In genomic region chr4:87911252-87911774, GRCh38 we compare ENCODE assay signal across 12 cellular contexts.
DNase-seq lines count a peak whose midpoint lies in the region; ATAC-seq and TF ChIP-seq lines count a peak whose summit lies in the region.
"Had no signal": no experiment of that assay in that cellular context is flagged by ENCODE, and none has a peak within 500 bp of the region (broad histone marks: within the 10 kb centered on the region; RNA-seq: fewer than 3 reads in every experiment).

No MANE protein-coding gene starts in this region.

- no peak overlapping the region for H3K4me3 ChIP-seq in right cardiac atrium (ENCODE audit: low read length)
- H3K4me3 ChIP-seq in esophagus muscularis mucosa = no peak overlapping the region
- H3K4me3 ChIP-seq in mesodermal cell (ENCODE audit: extremely low read depth, insufficient read depth, low read length, poor library complexity, severe bottlenecking) = no peak overlapping the region
- no peak overlapping the region for H3K4me3 ChIP-seq in BE2C (ENCODE audit: low read depth, low read length)

- ATAC-seq in Right ventricle myocardium superior (ENCODE audit: poor library complexity) (peak; percentile 85), right cardiac atrium (no peak), HG03135 (IDR thresholded peaks at IDR 0.05; ENCODE audit: unreplicated experiment) (no peak), GM18873 (IDR thresholded peaks at IDR 0.05; ENCODE audit: low FRiP score, unreplicated experiment) (no peak)

- H3K9me3 ChIP-seq in right cardiac atrium (ENCODE audit: control insufficient read depth, low read length) (no peaks in the 10 kb centered on the region), esophagus muscularis mucosa (no peaks in the 10 kb centered on the region), mesodermal cell (ENCODE audit: control insufficient read depth, low read length) (peaks cover 5% of the 10 kb centered on the region), BE2C (no peaks in the 10 kb centered on the region)

- DNase-seq in Right ventricle myocardium superior (no peak), right cardiac atrium (no peak), esophagus muscularis mucosa (ENCODE audit: extremely low spot score) (no peak), NK-92 (lab: John Stamatoyannopoulos, UW; ENCODE audit: unreplicated experiment) (no peak), BE2C (no peak)
- DNase-seq: activated T-cell treated with anti-CD3 and anti-CD28 coated beads, Interleukin-2, amount 50 U/mL, for 1 hour; immature natural killer cell; NCI-H2081; occipital lobe had no signal

- 48% methylated on average over 4 of the region's 4 CpGs for WGBS in right cardiac atrium
- WGBS in esophagus muscularis mucosa = 39% methylated on average over 4 of the region's 4 CpGs
- WGBS in mesodermal cell (ENCODE audit: insufficient coverage in 2 of 2), 2 experiments = 80% methylated on average over 1 of the region's 4 CpGs; no CpG with 5 or more reads in 1 of the 2 experiments

- H3K27ac ChIP-seq in right cardiac atrium (ENCODE audit: low read length) (no peak overlapping the region), esophagus muscularis mucosa (replicated peaks in 1 of 4) (peak overlapping the region in 3 of 4 donors; percentile 20 to 53 (median 26)), mesodermal cell (ENCODE audit: low read depth, low read length, severe bottlenecking) (peak overlapping the region; percentile 41)

- TF ChIP-seq POLR2A in esophagus muscularis mucosa (IDR thresholded peaks at IDR 0.05; ENCODE audit: low read depth) = no peak

- peaks cover 3% of the 10 kb centered on the region for H3K4me1 ChIP-seq in right cardiac atrium (ENCODE audit: control insufficient read depth, insufficient read depth, low read length)
- H3K4me1 ChIP-seq in esophagus muscularis mucosa = peaks cover 15 to 36% (median 26%) of the 10 kb centered on the region in 4 donors
- peaks cover 23% of the 10 kb centered on the region for H3K4me1 ChIP-seq in mesodermal cell (ENCODE audit: control insufficient read depth, insufficient read depth, low read length, poor library complexity, severe bottlenecking)
- 0 out of 2 replicates have a peak, but pooled peaks cover 2% of the 10 kb centered on the region for H3K4me1 ChIP-seq in BE2C

- no peak for TF ChIP-seq CTCF in esophagus muscularis mucosa (IDR thresholded peaks at IDR 0.05)
- no peak for TF ChIP-seq CTCF in BE2C (IDR thresholded peaks at IDR 0.05; ENCODE audit: low read depth, low read length)

- intact Hi-C loops in Right ventricle myocardium superior (cut with DNase I) (no loop called here), right cardiac atrium (cut with DNase I) (no loop called here), esophagus muscularis mucosa (cut with DNase I) (no loop called here)

- H3K36me3 ChIP-seq in esophagus muscularis mucosa (no peaks in the 10 kb centered on the region), mesodermal cell (ENCODE audit: control insufficient read depth, insufficient read depth, low read length) (no peaks in the 10 kb centered on the region), BE2C (no peaks in the 10 kb centered on the region)

- H3K27me3 ChIP-seq in right cardiac atrium (ENCODE audit: control insufficient read depth, insufficient read depth) (no peaks in the 10 kb centered on the region), esophagus muscularis mucosa (no peaks in the 10 kb centered on the region), BE2C (no peaks in the 10 kb centered on the region)

- no peak for TF ChIP-seq EP300 in esophagus muscularis mucosa (IDR thresholded peaks at IDR 0.05)
